In genomic region chr9:137731947-137732813, GRCh38 we compare ENCODE assay signal across 15 cellular contexts.
"Had no signal": no experiment of that assay in that cellular context is flagged by ENCODE, and none has a peak within 500 bp of the region (broad histone marks: within the 10 kb centered on the region; RNA-seq: fewer than 3 reads in every experiment).

No MANE protein-coding gene starts in this region.

- DNase-seq: activated naive CD4-positive, alpha-beta T cell treated with Interleukin-2 at 50 U/mL for 16 hours; activated naive CD8-positive, alpha-beta T cell treated with anti-CD3 and anti-CD28 coated beads, Interleukin-2, amount 50 U/mL, for 24 hours; dermis blood vessel endothelial cell; erythroblast; left cardiac atrium; lower lobe of right lung; mucosa of descending colon; naive thymus-derived CD8-positive, alpha-beta T cell; stimulated activated CD4-positive, alpha-beta T cell treated with anti-CD3 and anti-CD28 coated beads, Interleukin-4, amount 100 ng/mL, for 4 hours; stimulated activated CD8-positive, alpha-beta memory T cell treated with anti-CD3 and anti-CD28 coated beads, Interleukin-4, amount 100 ng/mL, for 48 hours; stimulated activated naive CD8-positive, alpha-beta T cell treated with anti-CD3 and anti-CD28 coated beads, Interleukin-15, Interleukin-2, amounts not matched to agents 100 U/mL and 50 U/mL, for 24 hours; transverse colon had no signal

- H3K27ac Mint-ChIP-seq: activated naive CD8-positive, alpha-beta T cell treated with anti-CD3 and anti-CD28 coated beads, Interleukin-2, amount 50 U/mL, for 24 hours; activated T-helper 1 cell treated with anti-CD3 and anti-CD28 coated beads, Interleukin-12 subunit alpha, Interleukin-12 subunit beta, Interleukin-2, Interleukin-4 antibody, amounts not matched to agents 30 ng/mL and 10 ng/mL and 1 ng/mL, durations not matched to agents 14 hours and 24 hours and 36 hours; T-helper 2 cell treated with Interferon-gamma antibody and Interleukin-4, amounts not matched to agents 5 μg/mL and 100 μg/mL, for 36 hours had no signal

- ATAC-seq: activated CD4-positive, CD25-positive, alpha-beta regulatory T cell treated with anti-CD3 and anti-CD28 coated beads, Interleukin-2, amount 50 U/mL, for 24 hours; activated naive CD8-positive, alpha-beta T cell treated with anti-CD3 and anti-CD28 coated beads, Interleukin-2, amount 50 U/mL, for 24 hours; left cardiac atrium; lower lobe of right lung; mucosa of descending colon; naive thymus-derived CD8-positive, alpha-beta T cell; stimulated activated naive CD8-positive, alpha-beta T cell treated with anti-CD3 and anti-CD28 coated beads, Interleukin-15, Interleukin-2, amounts not matched to agents 100 U/mL and 50 U/mL, for 24 hours had no signal

- H3K4me3 Mint-ChIP-seq: activated naive CD8-positive, alpha-beta T cell treated with anti-CD3 and anti-CD28 coated beads, Interleukin-2, amount 50 U/mL, for 24 hours; activated T-helper 1 cell treated with anti-CD3 and anti-CD28 coated beads, Interleukin-12 subunit alpha, Interleukin-12 subunit beta, Interleukin-2, Interleukin-4 antibody, amounts not matched to agents 30 ng/mL and 10 ng/mL and 1 ng/mL, durations not matched to agents 14 hours and 24 hours and 36 hours; naive thymus-derived CD8-positive, alpha-beta T cell; T-helper 2 cell treated with Interferon-gamma antibody and Interleukin-4, amounts not matched to agents 5 μg/mL and 100 μg/mL, for 36 hours had no signal

- H3K4me1 Mint-ChIP-seq: activated naive CD8-positive, alpha-beta T cell treated with anti-CD3 and anti-CD28 coated beads, Interleukin-2, amount 50 U/mL, for 24 hours had no signal

- H3K27me3 Mint-ChIP-seq: activated naive CD8-positive, alpha-beta T cell treated with anti-CD3 and anti-CD28 coated beads, Interleukin-2, amount 50 U/mL, for 24 hours; naive thymus-derived CD8-positive, alpha-beta T cell had no signal
